In the genomic region with DNA sequence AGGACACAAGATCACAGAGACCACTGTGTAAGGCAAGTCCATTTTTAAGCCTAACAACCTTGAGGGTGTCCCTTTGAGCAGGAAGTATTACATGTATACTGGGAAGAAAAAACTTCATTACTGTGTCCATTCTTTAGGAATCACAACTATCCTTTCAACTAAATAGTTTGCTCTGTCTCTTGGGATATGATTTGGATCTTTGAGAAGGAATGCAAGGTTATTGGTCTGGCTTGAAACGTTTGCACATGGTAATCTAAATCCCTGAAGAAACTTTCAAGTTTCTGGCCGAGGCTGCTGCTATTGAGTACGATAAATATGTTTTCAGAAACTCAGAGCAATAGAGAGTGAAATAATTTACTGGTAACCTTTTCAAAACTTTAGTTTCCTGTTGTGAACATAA, we compare ENCODE assay signal across 23 cellular contexts.
"Had no signal": no experiment of that assay in that cellular context is flagged by ENCODE, and none has a peak within 500 bp of the region (broad histone marks: within the 10 kb centered on the region; RNA-seq: fewer than 3 reads in every experiment).

No MANE protein-coding gene starts in this region.

- H3K36me3 Mint-ChIP-seq: activated CD8-positive, alpha-beta memory T cell treated with anti-CD3 and anti-CD28 coated beads, Interleukin-2, amount 10 ng/mL, durations not matched to agents 7 days and 5 days; activated naive CD4-positive, alpha-beta T cell treated with anti-CD3 and anti-CD28 coated beads, Interleukin-2, amount 50 U/mL, for 24 hours had no signal

- H3K4me3 ChIP-seq: ascending aorta, K562, PC-9 had no signal

- H3K27me3 Mint-ChIP-seq: activated CD8-positive, alpha-beta memory T cell treated with anti-CD3 and anti-CD28 coated beads, Interleukin-2, amount 10 ng/mL, durations not matched to agents 7 days and 5 days; activated naive CD4-positive, alpha-beta T cell treated with anti-CD3 and anti-CD28 coated beads, Interleukin-2, amount 50 U/mL, for 24 hours; activated T-cell treated with anti-CD3 and anti-CD28 coated beads, Interleukin-2, amount 50 U/mL, for 24 hours; brain had no signal

- H3K4me1 Mint-ChIP-seq: activated CD8-positive, alpha-beta memory T cell treated with anti-CD3 and anti-CD28 coated beads, Interleukin-2, amount 10 ng/mL, durations not matched to agents 7 days and 5 days; activated naive CD4-positive, alpha-beta T cell treated with anti-CD3 and anti-CD28 coated beads, Interleukin-2, amount 50 U/mL, for 24 hours had no signal

- H3K27ac ChIP-seq: ascending aorta, PC-9 had no signal

- H3K36me3 ChIP-seq: ascending aorta had no signal

- DNase-seq: activated CD4-positive, alpha-beta T cell treated with anti-CD3 and anti-CD28 coated beads for 48 hours; activated CD4-positive, alpha-beta T cell treated with anti-CD3 and anti-CD28 coated beads, Interleukin-2, amount 50 U/mL, for 4 hours; activated CD8-positive, alpha-beta memory T cell treated with anti-CD3 and anti-CD28 coated beads, Interleukin-2, amount 10 ng/mL, durations not matched to agents 7 days and 5 days; activated effector memory CD4-positive, alpha-beta T cell treated with Interleukin-2 at 50 U/mL for 16 hours; activated naive CD4-positive, alpha-beta T cell; activated T-cell treated with anti-CD3 and anti-CD28 coated beads, Interleukin-2, amount 50 U/mL, for 24 hours; amniotic stem cell; Kasumi-1; NCI-H1105 treated with DMSO at 0.1 percent for 48 hours; NCI-H146; NCI-H187 treated with DMSO at 0.1 percent for 48 hours; NCI-H2081 treated with DMSO at 0.1 percent for 48 hours; NCI-H446; NCI-H524; PC-9; SHP77 treated with DMSO at 0.1 percent for 48 hours had no signal

- H2AFZ ChIP-seq: PC-9 had no signal

- H3K27ac Mint-ChIP-seq: activated CD8-positive, alpha-beta memory T cell treated with anti-CD3 and anti-CD28 coated beads, Interleukin-2, amount 10 ng/mL, durations not matched to agents 7 days and 5 days; activated naive CD4-positive, alpha-beta T cell treated with anti-CD3 and anti-CD28 coated beads, Interleukin-2, amount 50 U/mL, for 24 hours; activated T-cell treated with anti-CD3 and anti-CD28 coated beads, Interleukin-2, amount 50 U/mL, for 24 hours; activated T-helper 1 cell treated with anti-CD3 and anti-CD28 coated beads, Interleukin-12 subunit alpha, Interleukin-12 subunit beta, Interleukin-2, Interleukin-4 antibody, amounts not matched to agents 30 ng/mL and 10 ng/mL and 1 ng/mL, durations not matched to agents 14 hours and 24 hours and 36 hours; T-helper 1 cell treated with Interleukin-12 subunit alpha and Interleukin-12 subunit beta and Interleukin-4 antibody, amounts not matched to agents 30 μg/mL and 1 μg/mL, for 36 hours had no signal

- H3K4me1 ChIP-seq: ascending aorta had no signal

- H3K9me3 ChIP-seq: ascending aorta had no signal

- H3K4me3 Mint-ChIP-seq: activated CD8-positive, alpha-beta memory T cell treated with anti-CD3 and anti-CD28 coated beads, Interleukin-2, amount 10 ng/mL, durations not matched to agents 7 days and 5 days; activated naive CD4-positive, alpha-beta T cell treated with anti-CD3 and anti-CD28 coated beads, Interleukin-2, amount 50 U/mL, for 24 hours; activated T-cell treated with anti-CD3 and anti-CD28 coated beads, Interleukin-2, amount 50 U/mL, for 24 hours; activated T-helper 1 cell treated with anti-CD3 and anti-CD28 coated beads, Interleukin-12 subunit alpha, Interleukin-12 subunit beta, Interleukin-2, Interleukin-4 antibody, amounts not matched to agents 30 ng/mL and 10 ng/mL and 1 ng/mL, durations not matched to agents 14 hours and 24 hours and 36 hours; brain; T-helper 1 cell treated with Interleukin-12 subunit alpha and Interleukin-12 subunit beta and Interleukin-4 antibody, amounts not matched to agents 30 μg/mL and 1 μg/mL, for 36 hours had no signal

- H3K9me3 Mint-ChIP-seq: activated T-helper 1 cell treated with anti-CD3 and anti-CD28 coated beads, Interleukin-12 subunit alpha, Interleukin-12 subunit beta, Interleukin-2, Interleukin-4 antibody, amounts not matched to agents 30 ng/mL and 10 ng/mL and 1 ng/mL, durations not matched to agents 14 hours and 24 hours and 36 hours had no signal

- ATAC-seq: activated CD4-positive, CD25-positive, alpha-beta regulatory T cell treated with anti-CD3 and anti-CD28 coated beads, Interleukin-2, amount 50 U/mL, for 24 hours; activated CD8-positive, alpha-beta memory T cell treated with anti-CD3 and anti-CD28 coated beads, Interleukin-2, amount 10 ng/mL, durations not matched to agents 7 days and 5 days; K562 had no signal

- H3K27me3 ChIP-seq: ascending aorta had no signal

- H3K4me2 ChIP-seq: PC-9 had no signal
